ENCODE assay signal across 8 cellular contexts in the genomic region with DNA sequence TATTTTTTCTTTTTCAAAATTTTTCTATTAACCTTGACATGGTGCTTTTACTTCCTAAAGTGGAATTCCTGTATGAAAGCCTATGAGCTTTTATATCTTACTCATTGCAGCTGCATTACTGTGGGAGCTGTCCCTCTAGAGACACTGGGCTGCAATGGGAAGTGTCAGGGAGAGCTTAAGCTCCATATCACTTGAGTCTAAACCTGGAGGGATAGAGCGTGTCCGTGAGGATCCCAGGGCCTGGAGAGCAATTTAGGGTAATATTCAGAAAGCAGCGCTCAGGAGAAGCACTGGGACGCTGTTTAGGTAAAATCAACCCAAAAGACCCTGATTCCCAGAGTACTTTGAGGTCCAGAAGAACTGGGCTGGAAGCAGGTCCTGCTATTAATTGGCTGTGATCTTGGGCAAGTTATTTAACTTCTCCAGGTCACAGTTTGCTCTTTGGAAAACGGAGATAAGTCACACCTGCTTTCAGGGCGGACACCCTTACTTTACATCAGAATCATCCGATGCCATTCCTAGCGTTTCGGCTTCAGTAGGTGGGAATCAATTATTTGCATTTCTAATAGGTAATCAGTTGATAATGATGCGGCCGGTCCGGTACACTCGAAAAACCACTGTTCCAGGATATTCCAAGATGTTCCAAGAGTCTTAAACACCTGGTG. TPM values are rescaled to one million over a fixed set of nuclear protein-coding genes. Genes with fewer than 3 reads are reported as not detected.
DNase-seq lines count a peak whose midpoint lies in the region; TF ChIP-seq lines count a peak whose summit lies in the region.
"Had no signal": no experiment of that assay in that cellular context is flagged by ENCODE, and none has a peak within 500 bp of the region (broad histone marks: within the 10 kb centered on the region; RNA-seq: fewer than 3 reads in every experiment).

No MANE protein-coding gene starts in this region.

- H3F3A ChIP-seq in GM23248 (ENCODE audit: insufficient read depth) = no peaks in the 10 kb centered on the region; the same call in 1 of the 2 replicates

- H3K27me3 ChIP-seq in GM23248 (replicated peaks; ENCODE audit: insufficient read depth) = no peaks in the 10 kb centered on the region
- no peaks in the 10 kb centered on the region for H3K27me3 ChIP-seq in SJCRH30
- H3K27me3 ChIP-seq in skeletal muscle satellite cell (ENCODE audit: control insufficient read depth, insufficient read depth, low read length) = no peaks in the 10 kb centered on the region

- H3K36me3 ChIP-seq in GM23248 (ENCODE audit: low read depth) (peaks cover 9% of the 10 kb centered on the region; the same call in 1 of the 2 replicates), SJCRH30 (peaks cover 12% of the 10 kb centered on the region), skeletal muscle satellite cell (ENCODE audit: insufficient read depth, low read length) (peaks cover 10% of the 10 kb centered on the region)

- H3K4me1 ChIP-seq in GM23248 (ENCODE audit: insufficient read depth) = peaks cover 8% of the 10 kb centered on the region; the same call in 1 of the 2 replicates
- H3K4me1 ChIP-seq in SJCRH30 = peaks cover 9% of the 10 kb centered on the region; the same call in 1 of the 2 replicates
- H3K4me1 ChIP-seq in skeletal muscle satellite cell (ENCODE audit: control insufficient read depth, insufficient read depth, low read length) = peaks cover 12% of the 10 kb centered on the region

- peak overlapping the region; percentile 86 for H3K4me2 ChIP-seq in GM23248 (ENCODE audit: unreplicated experiment)
- H3K4me2 ChIP-seq in skeletal muscle satellite cell (ENCODE audit: low read length) = peak overlapping the region; percentile 85

- H3K9me3 ChIP-seq in GM23248 (ENCODE audit: low read depth) (no peaks in the 10 kb centered on the region), SJCRH30 (replicated peaks) (no peaks in the 10 kb centered on the region), skeletal muscle satellite cell (replicated peaks; ENCODE audit: low read length) (no peaks in the 10 kb centered on the region)

- H3K9me2 ChIP-seq in GM23248 (ENCODE audit: insufficient read depth) = no peaks in the 10 kb centered on the region

- peak overlapping the region; percentile 94 for H2AFZ ChIP-seq in GM23248

- in situ Hi-C loops in GM23248 (cut with MboI) = no loop called here

- peak overlapping the region; percentile 85 for H3K9ac ChIP-seq in GM23248
- H3K9ac ChIP-seq in skeletal muscle satellite cell (ENCODE audit: low read depth, low read length) = peak overlapping the region; percentile 88

- peak overlapping the region; percentile 95 for H3K4me3 ChIP-seq in GM23248
- peak overlapping the region; percentile 82 for H3K4me3 ChIP-seq in SJCRH30
- peak overlapping the region; percentile 93 for H3K4me3 ChIP-seq in fibroblast of pulmonary artery (replicated peaks; ENCODE audit: low read depth, low read length)
- H3K4me3 ChIP-seq in skeletal muscle satellite cell (ENCODE audit: low read length) = peak overlapping the region; percentile 90

- DNase-seq in GM23248 (no peak), SJCRH30 (peak; percentile 40 to 70), fibroblast of pulmonary artery (ENCODE audit: low read depth) (no peak), NCI-H524 treated with DMSO at 0.1 percent for 48 hours (lab: John Stamatoyannopoulos, UW) (no peak), occipital lobe (lab: John Stamatoyannopoulos, UW) (no peak), mesenteric fat pad (ENCODE audit: low spot score) (no peak)

- TF ChIP-seq CTCF in fibroblast of pulmonary artery (IDR thresholded peaks at IDR 0.05; ENCODE audit: low read length, missing control alignments) = no peak

- WGBS in GM23248 (ENCODE audit: low coverage in 1 of 2, low lambda C conversion rate in 2 of 2, missing lambda C conversion rate in 2 of 2), 2 experiments = 32 to 33% methylated on average over 13 of the region's 13 CpGs

- H3K79me2 ChIP-seq in GM23248 (ENCODE audit: insufficient read depth) = peaks cover 20% of the 10 kb centered on the region

- H3K27ac ChIP-seq in GM23248 (no peak overlapping the region), SJCRH30 (no peak overlapping the region)

- H4K20me1 ChIP-seq in GM23248 (ENCODE audit: insufficient read depth) = no peaks in the 10 kb centered on the region

RNA-seq across cellular contexts. Expression of a gene that starts 0.6 kb away (rescaled TPM):
- total RNA-seq in GM23248 (2014; rRNA removed; shearing (Covaris generic)) = 345 and 477 TPM in 2 replicates
- 261 and 262 TPM in 2 replicates for polyA plus RNA-seq in GM23248 (2016; fragmentation: Nextera tagmentation; extraction: Ambion mirVana)
- total RNA-seq in SJCRH30 (2014; rRNA removed; shearing (Covaris generic)) = 244 and 261 TPM in 2 replicates
- total RNA-seq in skeletal muscle satellite cell (2012; rRNA removed) = 254 and 292 TPM in 2 replicates
- total RNA-seq in occipital lobe (204 TPM), mesenteric fat pad (138 TPM)

RNA-seq across cellular contexts. Expression of a gene that starts 11.8 kb away (rescaled TPM):
- total RNA-seq in GM23248 (2014; rRNA removed; shearing (Covaris generic)) = not detected in 2 replicates
- polyA plus RNA-seq in GM23248 (2016; fragmentation: Nextera tagmentation; extraction: Ambion mirVana) = not detected in 2 replicates
- total RNA-seq in SJCRH30 (2014; rRNA removed; shearing (Covaris generic)) = not detected in 2 replicates
- total RNA-seq in skeletal muscle satellite cell (2012; rRNA removed) = not detected in 2 replicates
- not detected for total RNA-seq in occipital lobe
- not detected for total RNA-seq in mesenteric fat pad
- total RNA-seq: HT1080 had no signal

Comparison
In these comparisons a context has a peak if more than half of its experiments do, and no peak if none do; other contexts are left out.
1. DNase-seq: peak in SJCRH30 (2 of 2); none in GM23248 (single experiment), fibroblast of pulmonary artery (single experiment), NCI-H524 treated with DMSO at 0.1 percent for 48 hours (single experiment), occipital lobe (single experiment) and mesenteric fat pad (single experiment).
2. Peak in every context shown above with its lines, with median percentiles within 50 percentile points of each other: H3K4me3 ChIP-seq.